ENCODE assay signal across 13 cellular contexts in the genomic region with DNA sequence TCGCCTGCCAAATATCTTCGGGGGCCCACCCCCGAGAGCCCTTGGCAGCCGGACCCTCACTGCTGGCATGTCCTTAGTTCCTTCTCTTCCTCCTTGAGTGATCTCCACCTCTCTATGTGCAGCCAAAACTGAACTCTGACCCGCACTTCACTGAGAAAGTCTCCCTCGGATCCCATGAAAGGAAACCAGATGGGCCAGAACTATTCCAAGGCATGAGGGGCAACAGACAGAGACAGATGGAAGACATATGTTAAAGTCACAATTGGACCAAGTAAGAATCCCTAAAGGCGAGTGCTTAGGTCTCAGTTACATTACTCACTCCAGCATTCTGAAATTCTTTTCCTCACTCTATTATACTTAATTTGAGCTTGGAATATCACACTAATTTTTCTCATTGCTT. TPM values are rescaled to one million over a fixed set of nuclear protein-coding genes. Genes with fewer than 3 reads are reported as not detected.
DNase-seq lines count a peak whose midpoint lies in the region; ATAC-seq and TF ChIP-seq lines count a peak whose summit lies in the region.
"Had no signal": no experiment of that assay in that cellular context is flagged by ENCODE, and none has a peak within 500 bp of the region (broad histone marks: within the 10 kb centered on the region; RNA-seq: fewer than 3 reads in every experiment).

No MANE protein-coding gene starts in this region.

- peak; percentile 28 for DNase-seq in activated effector memory CD4-positive, alpha-beta T cell treated with anti-CD3 and anti-CD28 coated beads, Interleukin-2, amount 50 U/mL, for 16 hours
- no peak for DNase-seq in activated effector memory CD4-positive, alpha-beta T cell treated with Interleukin-2 at 50 U/mL for 16 hours
- DNase-seq in choroid plexus epithelial cell (ENCODE audit: low read depth): peak; percentile 17
- DNase-seq in spleen: peak; percentile 1
- no peak for DNase-seq in NCI-H446 treated with DMSO at 0.1 percent for 48 hours (lab: John Stamatoyannopoulos, UW)
- no peak for DNase-seq in SKM-1 (lab: John Stamatoyannopoulos, UW; ENCODE audit: unreplicated experiment)
- DNase-seq: activated CD4-positive, alpha-beta T cell treated with anti-CD3 and anti-CD28 coated beads for 1 hour; cortex of kidney; GM23248; NCI-H1694; T1000 had no signal

- H3K4me3 ChIP-seq in choroid plexus epithelial cell (ENCODE audit: low read depth, low read length) (no peak overlapping the region), spleen (no peak overlapping the region)
- H3K4me3 ChIP-seq: GM23248 had no signal

- intact Hi-C loops in spleen (cut with DNase I; ENCODE audit: low total_unique reads): no loop called here

- H3K4me1 ChIP-seq in spleen: no peaks in the 10 kb centered on the region

- H3K9me3 ChIP-seq in spleen: no peaks in the 10 kb centered on the region

- H3K36me3 ChIP-seq in spleen: no peaks in the 10 kb centered on the region

- 64 to 88% (median 81%) methylated on average over 7 of the region's 7 CpGs for WGBS in spleen, 5 donors

- ATAC-seq in HG02759 (IDR thresholded peaks at IDR 0.05; ENCODE audit: unreplicated experiment): peak; percentile 16
- ATAC-seq in HG02571 (IDR thresholded peaks at IDR 0.05; ENCODE audit: unreplicated experiment): no peak

- TF ChIP-seq CTCF in choroid plexus epithelial cell (conservative IDR thresholded peaks at IDR 0.05; ENCODE audit: low read depth, low read length) (no peak), spleen (IDR thresholded peaks at IDR 0.05 in 8 of 11, conservative IDR thresholded peaks at IDR 0.05 in 3 of 11) (no peak)

- TF ChIP-seq POLR2A in spleen (IDR thresholded peaks at IDR 0.05): no peak

- no peak overlapping the region for H3K27ac ChIP-seq in spleen
- H3K27ac ChIP-seq: GM23248 had no signal

- no peaks in the 10 kb centered on the region for H3K27me3 ChIP-seq in spleen (replicated peaks in 1 of 7)

RNA-seq across cellular contexts. Expression of gene EZH2, which starts 43.0 kb away (rescaled TPM):
- total RNA-seq in spleen: 10 to 100 TPM in 3 of 7 donors, 1 to 10 TPM in 4; 6.0 to 14.5 (median 9.8) TPM
- 1 to 10 TPM; 5.0 to 7.1 (median 5.7) TPM for polyA plus RNA-seq in spleen

Comparison
In these comparisons a context has a peak if more than half of its experiments do, and no peak if none do; other contexts are left out.
1. DNase-seq: peak in activated effector memory CD4-positive, alpha-beta T cell treated with anti-CD3 and anti-CD28 coated beads, Interleukin-2, amount 50 U/mL, for 16 hours (single experiment), choroid plexus epithelial cell (single experiment) and spleen (single experiment); none in activated effector memory CD4-positive, alpha-beta T cell treated with Interleukin-2 at 50 U/mL for 16 hours (single experiment), NCI-H446 treated with DMSO at 0.1 percent for 48 hours (single experiment) and SKM-1 (single experiment).